In the genomic region with DNA sequence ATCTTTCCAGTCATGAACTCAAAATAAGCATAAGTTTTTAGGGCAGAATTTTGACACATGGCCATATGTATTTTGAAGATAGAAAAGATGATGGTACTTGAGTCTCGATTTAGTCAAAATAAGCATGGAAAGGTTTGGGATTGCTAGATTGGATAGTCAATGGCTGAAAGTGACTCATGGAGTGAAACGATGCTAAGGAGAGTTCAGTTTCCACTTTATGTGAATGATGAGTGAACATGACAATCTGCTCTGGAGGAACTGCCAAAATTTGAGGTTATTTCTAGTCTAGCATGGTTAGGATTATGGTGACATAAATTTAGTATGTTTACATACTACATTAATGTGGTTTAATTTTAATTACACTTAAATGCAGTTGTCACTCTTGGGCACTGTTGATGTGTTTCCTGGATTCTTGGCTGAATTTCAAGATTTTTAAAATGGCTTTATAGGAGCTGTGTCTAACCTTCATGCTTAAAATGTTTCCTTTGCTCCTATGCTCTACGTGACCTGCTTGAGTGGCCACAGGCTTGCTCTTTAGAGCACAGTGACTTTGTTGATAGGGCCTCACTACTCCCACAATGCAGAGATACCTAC, we compare ENCODE assay signal across 1 cellular context.
TF ChIP-seq lines count a peak whose summit lies in the region.

No MANE protein-coding gene starts in this region.

TF ChIP-seq in GM12878, 131 proteins besides CTCF, POLR2A, EP300 and RAD21:
- TF ChIP-seq, protein P1, sequence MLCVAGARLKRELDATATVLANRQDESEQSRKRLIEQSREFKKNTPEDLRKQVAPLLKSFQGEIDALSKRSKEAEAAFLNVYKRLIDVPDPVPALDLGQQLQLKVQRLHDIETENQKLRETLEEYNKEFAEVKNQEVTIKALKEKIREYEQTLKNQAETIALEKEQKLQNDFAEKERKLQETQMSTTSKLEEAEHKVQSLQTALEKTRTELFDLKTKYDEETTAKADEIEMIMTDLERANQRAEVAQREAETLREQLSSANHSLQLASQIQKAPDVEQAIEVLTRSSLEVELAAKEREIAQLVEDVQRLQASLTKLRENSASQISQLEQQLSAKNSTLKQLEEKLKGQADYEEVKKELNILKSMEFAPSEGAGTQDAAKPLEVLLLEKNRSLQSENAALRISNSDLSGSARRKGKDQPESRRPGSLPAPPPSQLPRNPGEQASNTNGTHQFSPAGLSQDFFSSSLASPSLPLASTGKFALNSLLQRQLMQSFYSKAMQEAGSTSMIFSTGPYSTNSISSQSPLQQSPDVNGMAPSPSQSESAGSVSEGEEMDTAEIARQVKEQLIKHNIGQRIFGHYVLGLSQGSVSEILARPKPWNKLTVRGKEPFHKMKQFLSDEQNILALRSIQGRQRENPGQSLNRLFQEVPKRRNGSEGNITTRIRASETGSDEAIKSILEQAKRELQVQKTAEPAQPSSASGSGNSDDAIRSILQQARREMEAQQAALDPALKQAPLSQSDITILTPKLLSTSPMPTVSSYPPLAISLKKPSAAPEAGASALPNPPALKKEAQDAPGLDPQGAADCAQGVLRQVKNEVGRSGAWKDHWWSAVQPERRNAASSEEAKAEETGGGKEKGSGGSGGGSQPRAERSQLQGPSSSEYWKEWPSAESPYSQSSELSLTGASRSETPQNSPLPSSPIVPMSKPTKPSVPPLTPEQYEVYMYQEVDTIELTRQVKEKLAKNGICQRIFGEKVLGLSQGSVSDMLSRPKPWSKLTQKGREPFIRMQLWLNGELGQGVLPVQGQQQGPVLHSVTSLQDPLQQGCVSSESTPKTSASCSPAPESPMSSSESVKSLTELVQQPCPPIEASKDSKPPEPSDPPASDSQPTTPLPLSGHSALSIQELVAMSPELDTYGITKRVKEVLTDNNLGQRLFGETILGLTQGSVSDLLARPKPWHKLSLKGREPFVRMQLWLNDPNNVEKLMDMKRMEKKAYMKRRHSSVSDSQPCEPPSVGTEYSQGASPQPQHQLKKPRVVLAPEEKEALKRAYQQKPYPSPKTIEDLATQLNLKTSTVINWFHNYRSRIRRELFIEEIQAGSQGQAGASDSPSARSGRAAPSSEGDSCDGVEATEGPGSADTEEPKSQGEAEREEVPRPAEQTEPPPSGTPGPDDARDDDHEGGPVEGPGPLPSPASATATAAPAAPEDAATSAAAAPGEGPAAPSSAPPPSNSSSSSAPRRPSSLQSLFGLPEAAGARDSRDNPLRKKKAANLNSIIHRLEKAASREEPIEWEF (IDR thresholded peaks at IDR 0.05; ENCODE audit: insufficient replicate concordance, low read depth, low read length) = peak; percentile 51
- no peak for TF ChIP-seq CREM (IDR thresholded peaks at IDR 0.05; ENCODE audit: low read depth)
- peak; percentile 57 for TF ChIP-seq PML (IDR thresholded peaks at IDR 0.05; ENCODE audit: low read length)
- peak; percentile 19; the same call in 1 of the 2 replicates for TF ChIP-seq FOXM1 (IDR thresholded peaks at IDR 0.05; ENCODE audit: low read depth, low read length)
- TF ChIP-seq, protein P2, sequence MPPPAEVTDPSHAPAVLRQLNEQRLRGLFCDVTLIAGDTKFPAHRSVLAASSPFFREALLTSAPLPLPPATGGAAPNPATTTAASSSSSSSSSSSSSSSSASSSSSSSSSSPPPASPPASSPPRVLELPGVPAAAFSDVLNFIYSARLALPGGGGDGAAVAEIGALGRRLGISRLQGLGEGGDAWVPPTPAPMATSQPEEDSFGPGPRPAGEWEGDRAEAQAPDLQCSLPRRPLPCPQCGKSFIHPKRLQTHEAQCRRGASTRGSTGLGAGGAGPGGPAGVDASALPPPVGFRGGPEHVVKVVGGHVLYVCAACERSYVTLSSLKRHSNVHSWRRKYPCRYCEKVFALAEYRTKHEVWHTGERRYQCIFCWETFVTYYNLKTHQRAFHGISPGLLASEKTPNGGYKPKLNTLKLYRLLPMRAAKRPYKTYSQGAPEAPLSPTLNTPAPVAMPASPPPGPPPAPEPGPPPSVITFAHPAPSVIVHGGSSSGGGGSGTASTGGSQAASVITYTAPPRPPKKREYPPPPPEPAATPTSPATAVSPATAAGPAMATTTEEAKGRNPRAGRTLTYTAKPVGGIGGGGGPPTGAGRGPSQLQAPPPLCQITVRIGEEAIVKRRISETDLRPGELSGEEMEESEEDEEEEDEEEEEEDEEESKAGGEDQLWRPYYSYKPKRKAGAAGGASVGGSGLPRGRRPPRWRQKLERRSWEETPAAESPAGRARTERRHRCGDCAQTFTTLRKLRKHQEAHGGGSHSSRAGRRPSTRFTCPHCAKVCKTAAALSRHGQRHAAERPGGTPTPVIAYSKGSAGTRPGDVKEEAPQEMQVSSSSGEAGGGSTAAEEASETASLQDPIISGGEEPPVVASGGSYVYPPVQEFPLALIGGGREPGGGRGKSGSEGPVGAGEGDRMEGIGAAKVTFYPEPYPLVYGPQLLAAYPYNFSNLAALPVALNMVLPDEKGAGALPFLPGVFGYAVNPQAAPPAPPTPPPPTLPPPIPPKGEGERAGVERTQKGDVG (CRISPR knock-in tag; IDR thresholded peaks at IDR 0.05) = 0 out of 2 replicates have a peak, but pooled peaks have one; percentile 28
- TF ChIP-seq PAX5 (IDR thresholded peaks at IDR 0.05; ENCODE audit: borderline replicate concordance, low read depth, low read length) = peak; percentile 28; the same call in 1 of the 2 replicates
- peak; percentile 58; the same call in 2 of the 3 replicates for TF ChIP-seq POU2F2 (IDR thresholded peaks at IDR 0.05; ENCODE audit: borderline replicate concordance, low read depth, low read length)
- TF ChIP-seq SMAD5 (IDR thresholded peaks at IDR 0.05; ENCODE audit: low read depth) = peak; percentile 77; the same call in 1 of the 2 replicates
- TF ChIP-seq MTA3 (IDR thresholded peaks at IDR 0.05; ENCODE audit: borderline replicate concordance, low read length) = peak; percentile 91; the same call in 1 of the 2 replicates
- TF ChIP-seq, protein P3, sequence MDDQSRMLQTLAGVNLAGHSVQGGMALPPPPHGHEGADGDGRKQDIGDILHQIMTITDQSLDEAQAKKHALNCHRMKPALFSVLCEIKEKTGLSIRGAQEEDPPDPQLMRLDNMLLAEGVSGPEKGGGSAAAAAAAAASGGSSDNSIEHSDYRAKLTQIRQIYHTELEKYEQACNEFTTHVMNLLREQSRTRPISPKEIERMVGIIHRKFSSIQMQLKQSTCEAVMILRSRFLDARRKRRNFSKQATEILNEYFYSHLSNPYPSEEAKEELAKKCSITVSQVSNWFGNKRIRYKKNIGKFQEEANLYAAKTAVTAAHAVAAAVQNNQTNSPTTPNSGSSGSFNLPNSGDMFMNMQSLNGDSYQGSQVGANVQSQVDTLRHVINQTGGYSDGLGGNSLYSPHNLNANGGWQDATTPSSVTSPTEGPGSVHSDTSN (IDR thresholded peaks at IDR 0.05; ENCODE audit: insufficient replicate concordance, low read depth, low read length) = no peak
- TF ChIP-seq, protein P4, sequence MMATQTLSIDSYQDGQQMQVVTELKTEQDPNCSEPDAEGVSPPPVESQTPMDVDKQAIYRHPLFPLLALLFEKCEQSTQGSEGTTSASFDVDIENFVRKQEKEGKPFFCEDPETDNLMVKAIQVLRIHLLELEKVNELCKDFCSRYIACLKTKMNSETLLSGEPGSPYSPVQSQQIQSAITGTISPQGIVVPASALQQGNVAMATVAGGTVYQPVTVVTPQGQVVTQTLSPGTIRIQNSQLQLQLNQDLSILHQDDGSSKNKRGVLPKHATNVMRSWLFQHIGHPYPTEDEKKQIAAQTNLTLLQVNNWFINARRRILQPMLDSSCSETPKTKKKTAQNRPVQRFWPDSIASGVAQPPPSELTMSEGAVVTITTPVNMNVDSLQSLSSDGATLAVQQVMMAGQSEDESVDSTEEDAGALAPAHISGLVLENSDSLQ (IDR thresholded peaks at IDR 0.05) = no peak
- peak; percentile 11; the same call in 1 of the 2 replicates for TF ChIP-seq CBFB (IDR thresholded peaks at IDR 0.05; ENCODE audit: low read depth)
- TF ChIP-seq ATF2 (IDR thresholded peaks at IDR 0.05; ENCODE audit: low read length) = 0 out of 2 replicates have a peak, but pooled peaks have one; percentile 15
- TF ChIP-seq POLR2AphosphoS2 (IDR thresholded peaks at IDR 0.05; ENCODE audit: low read depth, low read length) = peak; percentile 46
- no peak for TF ChIP-seq TBL1XR1 (IDR thresholded peaks at IDR 0.05; ENCODE audit: low read depth, low read length)
- TF ChIP-seq POLR2AphosphoS5 (IDR thresholded peaks at IDR 0.05; ENCODE audit: low read length) = peak; percentile 97
- peak; percentile 16; the same call in 1 of the 2 replicates for TF ChIP-seq RUNX3 (IDR thresholded peaks at IDR 0.05; ENCODE audit: low read length)
- TF ChIP-seq NFIC (IDR thresholded peaks at IDR 0.05; ENCODE audit: low read depth, low read length) = peak; percentile 36; the same call in 1 of the 2 replicates
